25 cellular contexts compared by ENCODE assay signal in the genomic region with DNA sequence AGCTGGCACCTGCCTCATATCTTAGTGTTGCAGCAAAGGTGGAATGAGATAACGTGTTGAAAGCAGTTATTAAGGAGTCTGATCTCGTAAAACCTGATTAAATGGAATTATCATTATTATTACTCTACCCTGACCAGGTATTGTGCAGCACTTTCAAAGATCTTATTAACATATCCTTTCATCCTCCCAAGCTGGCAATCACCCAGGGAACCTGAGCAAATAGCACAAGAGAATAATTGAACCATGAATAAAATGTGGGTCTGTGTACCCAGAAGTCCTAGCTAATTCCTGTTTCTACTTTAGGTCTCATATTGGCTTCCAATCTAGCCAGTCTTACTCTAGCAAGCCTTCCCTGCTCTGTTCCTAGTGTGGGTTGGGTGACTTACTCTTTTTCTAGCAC.
DNase-seq lines count a peak whose midpoint lies in the region; ATAC-seq, FAIRE-seq and TF ChIP-seq lines count a peak whose summit lies in the region.
"Had no signal": no experiment of that assay in that cellular context is flagged by ENCODE, and none has a peak within 500 bp of the region (broad histone marks: within the 10 kb centered on the region; RNA-seq: fewer than 3 reads in every experiment).

No MANE protein-coding gene starts in this region.

- H3K79me2 ChIP-seq in H1 (ENCODE audit: control insufficient read depth in 1 of 2, insufficient read depth in 2 of 2, low read length in 2 of 2) = no peaks in the 10 kb centered on the region

- H4K91ac ChIP-seq in H1 (replicated peaks; ENCODE audit: insufficient read length, low read length) = peak overlapping the region; percentile 45

- no peak overlapping the region for H3K27ac ChIP-seq in H1 (ENCODE audit: low read depth, low read length)
- H3K27ac ChIP-seq: HL-60, lower lobe of right lung, RWPE1, sigmoid colon, upper lobe of left lung had no signal

- H2BK15ac ChIP-seq in H1 (ENCODE audit: low read length) = no peak overlapping the region

- TF ChIP-seq RAD21 in H1 (IDR thresholded peaks at IDR 0.05 in 1 of 2, conservative IDR thresholded peaks at IDR 0.05 in 1 of 2; ENCODE audit: low read depth in 2 of 2, low read length in 2 of 2) = no peak

- WGBS in H1 (ENCODE audit: extremely low coverage in 1 of 2, insufficient coverage in 1 of 2, insufficient read length in 1 of 2, insufficient replicate concordance in 2 of 2, low coverage in 1 of 2, low lambda C conversion rate in 2 of 2, missing lambda C conversion rate in 1 of 2), 2 experiments = 59% methylated on average over 2 of the region's 2 CpGs; no CpG with 5 or more reads in 1 of the 2 experiments

- no peaks in the 10 kb centered on the region for H3K9me3 ChIP-seq in H1 (ENCODE audit: insufficient read depth in 2 of 2, low read depth in 1 of 2, low read length in 1 of 2)
- no peaks in the 10 kb centered on the region for H3K9me3 ChIP-seq in mucosa of descending colon
- H3K9me3 ChIP-seq: lower lobe of right lung, sigmoid colon, upper lobe of left lung had no signal

- no peak for TF ChIP-seq CTCF in H1 (IDR thresholded peaks at IDR 0.05; ENCODE audit: control extremely low read depth in 1 of 3, insufficient read depth in 1 of 3, low read depth in 1 of 3, low read length in 3 of 3)
- TF ChIP-seq CTCF in mucosa of descending colon (IDR thresholded peaks at IDR 0.05) = no peak

- H3K36me3 ChIP-seq in H1 (ENCODE audit: control insufficient read depth in 2 of 4, insufficient read depth in 4 of 4, low read length in 3 of 4) (no peaks in the 10 kb centered on the region; a peak in 1 of 8 replicates), mucosa of descending colon (ENCODE audit: low read depth) (no peaks in the 10 kb centered on the region)
- H3K36me3 ChIP-seq: lower lobe of right lung, sigmoid colon, upper lobe of left lung had no signal

- no peak for ATAC-seq in left ventricle myocardium superior
- ATAC-seq in mucosa of descending colon = no peak
- ATAC-seq: activated naive CD8-positive, alpha-beta T cell treated with anti-CD3 and anti-CD28 coated beads, Interleukin-2, amount 50 U/mL, for 24 hours; HCT116; HepG2; stimulated activated naive CD8-positive, alpha-beta T cell treated with anti-CD3 and anti-CD28 coated beads, Interleukin-15, amount 100 ng/mL, for 72 hours had no signal

- intact Hi-C loops in left ventricle myocardium superior (cut with micrococcal nuclease) (no loop called here), mucosa of descending colon (cut with DNase I, micrococcal nuclease) (no loop called here)

- TF ChIP-seq POLR2A in H1 (IDR thresholded peaks at IDR 0.05; ENCODE audit: control extremely low read depth in 1 of 2, low read depth in 2 of 2, low read length in 2 of 2) = no peak

- POLR2A ChIA-PET in H1 (lab: Charles Lee; ENCODE audit: partially characterized antibody) = no interaction called here

- H3K4me3 ChIP-seq in H1 (ENCODE audit: extremely low read depth in 1 of 4, insufficient read depth in 2 of 4, low read depth in 3 of 4, low read length in 4 of 4) (no peak overlapping the region), mucosa of descending colon (no peak overlapping the region)
- H3K4me3 ChIP-seq: lower lobe of right lung, sigmoid colon, upper lobe of left lung had no signal

- H4K20me1 ChIP-seq in H1 (replicated peaks in 1 of 2; ENCODE audit: control insufficient read depth in 1 of 2, insufficient read depth in 2 of 2, low read length in 2 of 2) = no peaks in the 10 kb centered on the region

- H2BK5ac ChIP-seq in H1 (ENCODE audit: low read depth, low read length) = peak overlapping the region; percentile 66; the same call in 1 of the 2 replicates

- H2BK20ac ChIP-seq in H1 (ENCODE audit: low read length) = peak overlapping the region; percentile 13; the same call in 1 of the 2 replicates

- H2BK120ac ChIP-seq in H1 (replicated peaks; ENCODE audit: low read depth, low read length) = peak overlapping the region; percentile 52

- no peaks in the 10 kb centered on the region for H3K23me2 ChIP-seq in H1 (ENCODE audit: low read depth, low read length)

- no peak for TF ChIP-seq EP300 in H1 (IDR thresholded peaks at IDR 0.05; ENCODE audit: borderline replicate concordance in 1 of 2, low read depth in 2 of 2, low read length in 2 of 2)

- H4K8ac ChIP-seq in H1 (ENCODE audit: extremely low read depth, insufficient read depth, low read length) = no peak overlapping the region

- no peaks in the 10 kb centered on the region for H3K79me1 ChIP-seq in H1 (ENCODE audit: low read depth, low read length)

- peak; percentile 85 for DNase-seq in DMS53 (lab: John Stamatoyannopoulos, UW)
- DNase-seq in NCI-H1105 (lab: John Stamatoyannopoulos, UW) = peak; percentile 78
- peak; percentile 7 for DNase-seq in NCI-H510A (lab: John Stamatoyannopoulos, UW)
- DNase-seq in H1 (ENCODE audit: low read depth in 1 of 2, low spot score in 2 of 2) = no peak
- DNase-seq in left ventricle myocardium superior = no peak
- no peak for DNase-seq in activated CD4-positive, alpha-beta T cell treated with anti-CD3 and anti-CD28 coated beads, Interleukin-2, amount 50 U/mL, for 4 hours
- DNase-seq in mucosa of descending colon = no peak
- no peak for DNase-seq in NCI-H446 (lab: John Stamatoyannopoulos, UW)
- DNase-seq: activated effector memory CD4-positive, alpha-beta T cell treated with anti-CD3 and anti-CD28 coated beads, Interleukin-2, amount 50 U/mL, for 16 hours; activated naive CD8-positive, alpha-beta T cell treated with anti-CD3 and anti-CD28 coated beads, Interleukin-2, amount 50 U/mL, for 24 hours; CD4-positive, CD25-positive, alpha-beta regulatory T cell; cerebellar nuclear complex; kidney; lower lobe of right lung; NCI-H446 treated with DMSO at 0.1 percent for 48 hours; sigmoid colon; stimulated activated CD4-positive, alpha-beta T cell treated with anti-CD3 and anti-CD28 coated beads, Interleukin-15, amount 100 ng/mL, for 24 hours; stimulated activated naive CD8-positive, alpha-beta T cell treated with anti-CD3 and anti-CD28 coated beads, Interleukin-15, amount 100 ng/mL, for 72 hours; upper lobe of left lung had no signal

- no peak overlapping the region for H2AK5ac ChIP-seq in H1 (ENCODE audit: low read depth, low read length)

- H3K4me1 ChIP-seq in H1 (replicated peaks in 1 of 4; ENCODE audit: control insufficient read depth in 3 of 4, insufficient read depth in 4 of 4, low read length in 3 of 4) = peaks cover 0 to 9% (median 4%) of the 10 kb centered on the region in 4 experiments; a peak in 3 of 7 replicates
- H3K4me1 ChIP-seq in mucosa of descending colon (ENCODE audit: low read depth) = no peaks in the 10 kb centered on the region
- H3K4me1 ChIP-seq: lower lobe of right lung, sigmoid colon, upper lobe of left lung had no signal

- H3K4ac ChIP-seq in H1 (replicated peaks; ENCODE audit: insufficient read length, low read depth, low read length) = no peak overlapping the region

- H4K5ac ChIP-seq in H1 (ENCODE audit: insufficient read length, low read depth, low read length) = no peak overlapping the region

- H3K23ac ChIP-seq in H1 (ENCODE audit: insufficient read length) = no peak overlapping the region

- H3K27me3 ChIP-seq in H1 (replicated peaks in 1 of 4; ENCODE audit: control insufficient read depth in 3 of 4, extremely low read depth in 1 of 4, insufficient read depth in 3 of 4, low read length in 3 of 4) = no peaks in the 10 kb centered on the region
- H3K27me3 ChIP-seq: sigmoid colon, upper lobe of left lung had no signal

- peak overlapping the region; percentile 81; the same call in 1 of the 2 replicates for H3K18ac ChIP-seq in H1 (ENCODE audit: extremely low read depth, low read length)

- peak overlapping the region; percentile 82 for H2BK12ac ChIP-seq in H1 (ENCODE audit: low read depth, low read length)

- H3K9ac ChIP-seq in H1 (replicated peaks in 1 of 4; ENCODE audit: extremely low read depth in 1 of 4, low read depth in 3 of 4, low read length in 3 of 4) = no peak overlapping the region

- no peak overlapping the region for H3K56ac ChIP-seq in H1 (replicated peaks; ENCODE audit: insufficient read length, low read depth, low read length)

- no peak overlapping the region for H2AFZ ChIP-seq in H1 (ENCODE audit: low read length)

- CTCF ChIA-PET in H1 (lab: Charles Lee; ENCODE audit: partially characterized antibody) = interaction anchor here (1.1 kb wide), 1 partner anchor 116 kb away, joined by 4 read pairs; no protein-coding TSS in a partner anchor

- H3K14ac ChIP-seq in H1 (ENCODE audit: insufficient read length) = no peak overlapping the region

- no peak for FAIRE-seq in H1 (lab: Jason Lieb, UNC)
- FAIRE-seq: GM12891, HepG2, kidney, TTC549 had no signal

- H3K4me2 ChIP-seq in H1 (ENCODE audit: insufficient read depth in 1 of 2, low read depth in 2 of 2, low read length in 2 of 2) = peak overlapping the region in 1 of 2 experiments; percentile 43; a peak in 2 of 4 replicates

TF ChIP-seq in H1, 55 proteins besides CTCF, POLR2A, EP300 and RAD21 (continues in another document):
- TF ChIP-seq TBP (IDR thresholded peaks at IDR 0.05; ENCODE audit: low read depth, low read length) (no peak), SP4 (IDR thresholded peaks at IDR 0.05; ENCODE audit: low read length) (no peak), KDM5A (IDR thresholded peaks at IDR 0.05; ENCODE audit: low read length) (no peak)

Comparison
In these comparisons a context has a peak if more than half of its experiments do, and no peak if none do; other contexts are left out.
1. DNase-seq: peak in DMS53 (single experiment), NCI-H1105 (single experiment) and NCI-H510A (single experiment); none in H1 (0 of 2), left ventricle myocardium superior (single experiment), activated CD4-positive, alpha-beta T cell treated with anti-CD3 and anti-CD28 coated beads, Interleukin-2, amount 50 U/mL, for 4 hours (0 of 2), mucosa of descending colon (0 of 3) and NCI-H446 (0 of 2).